In the genomic region with DNA sequence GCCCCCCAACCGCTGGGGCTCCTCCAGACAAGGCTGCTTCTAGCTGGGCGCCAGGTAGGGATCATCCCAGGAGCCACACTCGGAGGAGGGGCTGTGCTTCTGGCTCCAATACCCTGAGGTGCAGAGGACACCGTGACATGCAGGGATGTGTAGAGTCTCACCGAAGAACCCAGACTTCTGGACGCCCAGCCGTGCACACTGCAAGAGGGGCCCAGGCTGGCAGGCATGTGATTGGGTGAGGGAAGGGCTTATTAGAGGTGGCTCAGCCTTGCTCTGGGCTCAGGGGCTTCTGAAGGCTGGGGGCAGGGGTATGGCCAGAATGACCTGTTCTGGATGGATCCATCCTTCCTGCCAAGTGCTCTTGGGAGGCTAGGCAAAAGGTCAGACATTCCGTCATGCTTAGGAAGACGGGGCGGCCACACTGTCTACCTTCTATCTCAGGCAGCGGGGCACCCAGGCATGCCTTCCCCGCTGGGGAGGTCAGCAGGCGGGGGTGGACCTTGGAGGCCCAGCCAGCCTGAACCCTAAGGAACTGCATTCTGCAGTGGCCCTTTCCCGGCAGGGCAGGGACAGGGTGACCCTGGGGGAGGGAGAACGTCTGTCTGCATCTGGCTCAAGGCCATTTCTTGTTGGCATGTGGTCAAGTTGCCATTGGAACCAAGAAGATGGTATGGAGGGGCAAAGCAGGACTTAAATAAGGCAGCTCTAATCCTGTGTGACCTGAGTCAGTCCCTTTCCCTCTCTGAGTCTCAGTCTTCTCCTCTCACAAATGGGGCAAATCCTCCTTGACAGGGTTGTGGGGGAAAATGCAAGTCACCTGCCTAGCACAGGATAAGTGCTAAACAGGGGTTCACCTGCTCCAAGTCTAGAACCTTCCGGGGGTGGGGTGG, we compare ENCODE assay signal across 14 cellular contexts. TPM values are rescaled to one million over a fixed set of nuclear protein-coding genes. Genes with fewer than 3 reads are reported as not detected.
DNase-seq lines count a peak whose midpoint lies in the region; ATAC-seq and TF ChIP-seq lines count a peak whose summit lies in the region.
"Had no signal": no experiment of that assay in that cellular context is flagged by ENCODE, and none has a peak within 500 bp of the region (broad histone marks: within the 10 kb centered on the region; RNA-seq: fewer than 3 reads in every experiment).

No MANE protein-coding gene starts in this region.

- H3K36me3 Mint-ChIP-seq in brain = no peaks in the 10 kb centered on the region
- H3K36me3 Mint-ChIP-seq: CD8-positive, alpha-beta memory T cell had no signal

- no peak overlapping the region for H3K4me3 Mint-ChIP-seq in brain
- H3K4me3 Mint-ChIP-seq: CD8-positive, alpha-beta memory T cell; dendritic cell treated with granulocyte-macrophage colony-stimulating factor and Interleukin-4, amounts not matched to agents 40 ng/mL and 50 ng/mL, for 4 days had no signal

- H3K4me1 ChIP-seq in HUES64 (ENCODE audit: insufficient read depth, low read length) = peaks cover 15% of the 10 kb centered on the region; the same call in 1 of the 2 replicates

- no peaks in the 10 kb centered on the region for H3K9me3 ChIP-seq in HUES64 (ENCODE audit: insufficient read depth, low read depth, low read length)

- H3K36me3 ChIP-seq in HUES64 (ENCODE audit: insufficient read depth, low read length) = no peaks in the 10 kb centered on the region

- TF ChIP-seq CTCF in brain (conservative IDR thresholded peaks at IDR 0.05) = no peak

- no peak for ATAC-seq in GM21723 (IDR thresholded peaks at IDR 0.05; ENCODE audit: unreplicated experiment)
- ATAC-seq: activated CD4-positive, CD25-positive, alpha-beta regulatory T cell treated with anti-CD3 and anti-CD28 coated beads, Interleukin-2, amount 50 U/mL, for 24 hours; GM12878 had no signal

- no peak overlapping the region for H3K4me3 ChIP-seq in HUES64 (ENCODE audit: low read length)
- H3K4me3 ChIP-seq: GM12878 had no signal

- H3K9me3 Mint-ChIP-seq in brain = peaks cover 0 to 7% (median 0%) of the 10 kb centered on the region in 5 experiments
- H3K9me3 Mint-ChIP-seq: CD8-positive, alpha-beta memory T cell; dendritic cell treated with granulocyte-macrophage colony-stimulating factor and Interleukin-4, amounts not matched to agents 40 ng/mL and 50 ng/mL, for 4 days had no signal

- H3K9ac ChIP-seq in HUES64 (ENCODE audit: low read depth, low read length) = no peak overlapping the region

- no peaks in the 10 kb centered on the region for H3K27me3 ChIP-seq in HUES64 (ENCODE audit: insufficient read depth, low read length)

- peak overlapping the region; percentile 31; the same call in 1 of the 2 replicates for H3K27ac ChIP-seq in HUES64 (ENCODE audit: low read depth, low read length)
- peak overlapping the region; percentile 83 for H3K27ac ChIP-seq in substantia nigra (ENCODE audit: low read depth, low read length, poor library complexity, severe bottlenecking)

- WGBS in HUES64 = 88% methylated on average over 16 of the region's 16 CpGs

- H3K4me1 Mint-ChIP-seq in brain = peaks cover 82% of the 10 kb centered on the region

- DNase-seq in left kidney (ENCODE audit: low read depth, low spot score) (peak; percentile 52), substantia nigra (lab: John Stamatoyannopoulos, UW) (peak in 1 of 49 donors; percentile 46), mucosa of gallbladder (ENCODE audit: low spot score) (no peak), NCI-H1694 (lab: John Stamatoyannopoulos, UW) (no peak)
- DNase-seq: activated gamma-delta T cell; CD8-positive, alpha-beta memory T cell; NCI-H748 treated with DMSO at 0.1 percent for 48 hours; retina had no signal

- H3K27ac Mint-ChIP-seq in brain = peak overlapping the region; percentile 56 to 92 (median 69)
- H3K27ac Mint-ChIP-seq: dendritic cell treated with granulocyte-macrophage colony-stimulating factor and Interleukin-4, amounts not matched to agents 40 ng/mL and 50 ng/mL, for 4 days had no signal

- H3K27me3 Mint-ChIP-seq in brain = peaks cover 9% of the 10 kb centered on the region

RNA-seq across cellular contexts. Expression of a gene that starts 5.8 kb away (rescaled TPM):
- polyA plus RNA-seq in HUES64 (2013, experiment 1 of 2) = 4.7 TPM
- polyA plus RNA-seq in HUES64 (2013, experiment 2 of 2) = 11.0 TPM
- polyA plus RNA-seq in brain (ENCODE audit: insufficient read depth, low read depth, low replicate concordance) = 268 TPM
- 312 TPM for total RNA-seq in mucosa of gallbladder

RNA-seq across cellular contexts. Expression of a gene that starts 45.5 kb away (rescaled TPM):
- polyA plus RNA-seq in HUES64 (2013, experiment 1 of 2) = 0.15 TPM
- polyA plus RNA-seq in HUES64 (2013, experiment 2 of 2) = 0.44 TPM
- 0.29 TPM for polyA plus RNA-seq in brain (ENCODE audit: insufficient read depth, low read depth, low replicate concordance)
- total RNA-seq in mucosa of gallbladder = 0.60 TPM
- total RNA-seq: CD8-positive, alpha-beta memory T cell; GM12878 had no signal
- polyA plus RNA-seq: CD8-positive, alpha-beta memory T cell had no signal
